8 cellular contexts compared by ENCODE assay signal in the genomic region with DNA sequence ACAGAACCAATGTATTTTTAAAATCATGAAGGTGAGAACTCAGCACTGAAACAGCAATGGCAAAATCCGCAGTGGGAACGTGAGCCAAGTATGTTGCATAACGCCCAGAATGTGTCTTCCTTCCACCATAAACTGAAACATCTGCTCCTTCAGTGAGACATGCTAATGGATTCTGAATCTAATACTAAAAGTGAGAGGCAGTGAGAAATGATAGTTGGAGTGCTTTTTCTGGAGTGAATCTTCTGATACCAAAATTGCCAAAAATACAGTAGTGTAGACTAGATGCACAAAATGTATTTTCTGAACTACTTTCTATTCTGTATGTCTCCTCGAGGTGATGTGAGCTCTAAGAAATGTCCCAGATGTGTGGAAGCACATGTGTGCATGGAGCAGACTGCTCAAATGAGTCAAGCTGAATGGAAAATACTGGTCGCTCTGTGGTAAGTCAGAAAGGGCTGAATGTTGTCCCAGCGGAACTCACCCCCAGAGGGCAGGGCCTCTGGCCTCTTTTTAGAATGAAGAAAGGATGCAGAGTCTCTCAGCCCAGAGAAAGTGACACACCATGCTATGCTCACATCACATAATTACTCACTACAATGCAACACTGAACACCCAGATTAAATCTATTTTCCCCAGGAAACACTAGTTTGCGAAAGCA.
DNase-seq lines count a peak whose midpoint lies in the region; ATAC-seq and TF ChIP-seq lines count a peak whose summit lies in the region.

No MANE protein-coding gene starts in this region.

- H3K4me1 Mint-ChIP-seq in T-helper 17 cell, result peaks cover 34% of the 10 kb centered on the region

- H3K36me3 ChIP-seq in sigmoid colon, result no peaks in the 10 kb centered on the region
- H3K36me3 ChIP-seq in MM.1S (replicated peaks; ENCODE audit: insufficient read depth, low read length), result no peaks in the 10 kb centered on the region

- H2AFZ ChIP-seq in MM.1S (ENCODE audit: low read length), result no peak overlapping the region

- ATAC-seq in T-helper 17 cell (peak; percentile 27), GM21576 (IDR thresholded peaks at IDR 0.05; ENCODE audit: unreplicated experiment) (no peak)

- peak overlapping the region in 1 of 4 donors; percentile 0 for H3K4me3 ChIP-seq in sigmoid colon
- H3K4me3 ChIP-seq in MM.1S (ENCODE audit: low read length), result no peak overlapping the region

- H3K9me3 ChIP-seq in T-helper 17 cell (ENCODE audit: control insufficient read depth, low read length, poor library complexity, severe bottlenecking), result no peaks in the 10 kb centered on the region
- H3K9me3 ChIP-seq in sigmoid colon, result no peaks in the 10 kb centered on the region
- H3K9me3 ChIP-seq in MM.1S (replicated peaks; ENCODE audit: insufficient read depth, low read length), result no peaks in the 10 kb centered on the region

- H3K9ac ChIP-seq in MM.1S (ENCODE audit: low read length), result no peak overlapping the region

- H3K27ac Mint-ChIP-seq in T-helper 17 cell, result peak overlapping the region; percentile 63

- H3K27me3 Mint-ChIP-seq in T-helper 17 cell, result no peaks in the 10 kb centered on the region

- no peak overlapping the region for H3K4me3 Mint-ChIP-seq in T-helper 17 cell

- no peaks in the 10 kb centered on the region for H3K36me3 Mint-ChIP-seq in T-helper 17 cell (ENCODE audit: low read depth)

- intact Hi-C loops in sigmoid colon (cut with DNase I), result loop anchor here (5.0 kb wide), 1 partner anchor 72 kb away; a partner anchor contains a TSS

- peak; percentile 21 for DNase-seq in CD1c-positive myeloid dendritic cell (ENCODE audit: extremely low spot score)
- no peak for DNase-seq in T-helper 17 cell
- DNase-seq in fibroblast of gingiva (ENCODE audit: low read depth), result peak; percentile 93
- DNase-seq in sigmoid colon, result peak; percentile 91
- no peak for DNase-seq in NCI-H82 treated with DMSO at 0.1 percent for 48 hours (lab: John Stamatoyannopoulos, UW; ENCODE audit: unreplicated experiment)
- DNase-seq in GF-D8 (lab: John Stamatoyannopoulos, UW), result no peak
- DNase-seq in MM.1S, result no peak

- no peaks in the 10 kb centered on the region for H4K20me1 ChIP-seq in MM.1S (ENCODE audit: insufficient read depth, low read length)

- H3K27ac ChIP-seq in sigmoid colon, result peak overlapping the region; percentile 77 to 89 (median 86)
- no peak overlapping the region for H3K27ac ChIP-seq in MM.1S (ENCODE audit: low read length)

- TF ChIP-seq POLR2A in sigmoid colon (IDR thresholded peaks at IDR 0.05), result no peak

- no peaks in the 10 kb centered on the region for H3K27me3 ChIP-seq in sigmoid colon
- H3K27me3 ChIP-seq in MM.1S (replicated peaks; ENCODE audit: insufficient read depth, low read length), result no peaks in the 10 kb centered on the region

- H3K9me2 ChIP-seq in MM.1S (replicated peaks; ENCODE audit: insufficient read depth, low read length), result no peaks in the 10 kb centered on the region

- no peaks in the 10 kb centered on the region for H3F3A ChIP-seq in MM.1S (ENCODE audit: insufficient read depth, low read length)

- TF ChIP-seq CTCF in sigmoid colon (IDR thresholded peaks at IDR 0.05) (peak in 1 of 4 experiments; percentile 19), MM.1S (IDR thresholded peaks at IDR 0.05; ENCODE audit: low read length) (no peak)

- H3K4me2 ChIP-seq in MM.1S (ENCODE audit: low read depth, low read length), result no peak overlapping the region

- TF ChIP-seq EP300 in sigmoid colon (IDR thresholded peaks at IDR 0.05), result peak in 1 of 4 donors; percentile 51

- WGBS in sigmoid colon, 2 donors, result 60 to 73% methylated on average over 7 of the region's 7 CpGs

- no peaks in the 10 kb centered on the region for H3K79me2 ChIP-seq in MM.1S (ENCODE audit: low read length)

- H3K4me1 ChIP-seq in sigmoid colon, result peaks cover 0 to 68% (median 54%) of the 10 kb centered on the region in 4 donors
- no peaks in the 10 kb centered on the region for H3K4me1 ChIP-seq in MM.1S (ENCODE audit: low read length)

Comparison
In these comparisons a context has a peak if more than half of its experiments do, and no peak if none do; other contexts are left out.
1. DNase-seq: peak in CD1c-positive myeloid dendritic cell (single experiment), fibroblast of gingiva (single experiment) and sigmoid colon (single experiment); none in T-helper 17 cell (0 of 3), NCI-H82 treated with DMSO at 0.1 percent for 48 hours (single experiment), GF-D8 (single experiment) and MM.1S (single experiment).